8 cellular contexts compared by ENCODE assay signal in genomic region chr7:6271091-6271658, GRCh38. TPM values are rescaled to one million over a fixed set of nuclear protein-coding genes. Genes with fewer than 3 reads are reported as not detected.
DNase-seq lines count a peak whose midpoint lies in the region; ATAC-seq, FAIRE-seq and TF ChIP-seq lines count a peak whose summit lies in the region.

No MANE protein-coding gene starts in this region.

- H3K79me2 ChIP-seq in Karpas-422 (ENCODE audit: low read length) = no peaks in the 10 kb centered on the region

- H3K27ac ChIP-seq in Karpas-422 (ENCODE audit: low read length) (no peak overlapping the region), WERI-Rb-1 (no peak overlapping the region), coronary artery (peak overlapping the region; percentile 71 to 96), spleen (peak overlapping the region in 4 of 8 donors; percentile 64 to 86 (median 82))

- H3K9me2 ChIP-seq in Karpas-422 (replicated peaks; ENCODE audit: insufficient read depth, low read length) = no peaks in the 10 kb centered on the region

- H3K9ac ChIP-seq in Karpas-422 (ENCODE audit: low read length) = no peak overlapping the region

- H3K27me3 ChIP-seq in Karpas-422 (ENCODE audit: low read length) (0 out of 2 replicates have a peak, but pooled peaks cover 4% of the 10 kb centered on the region), WERI-Rb-1 (ENCODE audit: insufficient read depth, low read depth, severe bottlenecking) (no peaks in the 10 kb centered on the region), spleen (replicated peaks in 1 of 7) (peaks cover 0 to 20% (median 0%) of the 10 kb centered on the region in 7 donors)

- H3K9me3 ChIP-seq in Karpas-422 (ENCODE audit: low read length) = no peaks in the 10 kb centered on the region
- no peaks in the 10 kb centered on the region for H3K9me3 ChIP-seq in WERI-Rb-1 (ENCODE audit: severe bottlenecking)
- no peaks in the 10 kb centered on the region for H3K9me3 ChIP-seq in spleen

- ATAC-seq in left colon (peak; percentile 52), GM19467 (IDR thresholded peaks at IDR 0.05; ENCODE audit: unreplicated experiment) (no peak)

- no peak for TF ChIP-seq POLR2A in spleen (IDR thresholded peaks at IDR 0.05)

- FAIRE-seq in RCC 7860 (lab: Jason Lieb, UNC) = no peak

- no peak overlapping the region for H2AFZ ChIP-seq in Karpas-422 (ENCODE audit: low read length)

- peaks cover 13% of the 10 kb centered on the region for H3K4me1 ChIP-seq in Karpas-422 (ENCODE audit: low read length)
- H3K4me1 ChIP-seq in spleen = peaks cover 6 to 36% (median 25%) of the 10 kb centered on the region in 6 donors

- intact Hi-C loops in left colon (cut with DNase I, micrococcal nuclease) (no loop called here), spleen (cut with DNase I; ENCODE audit: low total_unique reads) (no loop called here)

- WGBS in spleen, 5 donors = 3 to 7% (median 4%) methylated on average over 14 of the region's 14 CpGs

- TF ChIP-seq CTCF in WERI-Rb-1 (IDR thresholded peaks at IDR 0.05; ENCODE audit: low read depth, low read length) (no peak), coronary artery (IDR thresholded peaks at IDR 0.05) (peak; percentile 49), spleen (IDR thresholded peaks at IDR 0.05 in 8 of 11, conservative IDR thresholded peaks at IDR 0.05 in 3 of 11) (peak in 10 of 11 experiments; percentile 31 to 67 (median 56))

- H3K36me3 ChIP-seq in Karpas-422 (ENCODE audit: insufficient read depth, low read length) (no peaks in the 10 kb centered on the region), WERI-Rb-1 (no peaks in the 10 kb centered on the region), spleen (no peaks in the 10 kb centered on the region)

- peak overlapping the region; percentile 59; the same call in 1 of the 2 replicates for H3K4me3 ChIP-seq in Karpas-422 (ENCODE audit: low read length)
- peak overlapping the region; percentile 66 for H3K4me3 ChIP-seq in WERI-Rb-1 (ENCODE audit: low read depth, low read length)
- H3K4me3 ChIP-seq in coronary artery = peak overlapping the region; percentile 99
- H3K4me3 ChIP-seq in spleen = peak overlapping the region; percentile 52 to 88 (median 84)

- peak; percentile 73 for DNase-seq in Daoy (ENCODE audit: low read depth)
- peak; percentile 43 for DNase-seq in Karpas-422
- no peak for DNase-seq in WERI-Rb-1
- DNase-seq in coronary artery (ENCODE audit: low spot score) = peak; percentile 85
- DNase-seq in left colon = peak; percentile 54 to 57
- peak; percentile 80 for DNase-seq in spleen
- DNase-seq in RCC 7860 (ENCODE audit: low spot score) = no peak

- peak overlapping the region; percentile 66 for H3K4me2 ChIP-seq in Karpas-422 (ENCODE audit: low read depth, low read length, poor library complexity, severe bottlenecking)

- H4K20me1 ChIP-seq in Karpas-422 (ENCODE audit: insufficient read depth, low read depth, low read length) = peaks cover 4% of the 10 kb centered on the region; the same call in 1 of the 2 replicates

RNA-seq across cellular contexts. Expression of gene CYTH3, which starts 1.2 kb away (rescaled TPM):
- total RNA-seq in Daoy (2014; rRNA removed; shearing (Covaris generic)) = 8.4 and 10.2 TPM in 2 replicates
- 3.0 and 3.5 TPM in 2 replicates for total RNA-seq in Karpas-422 (2014; rRNA removed; shearing (Covaris generic); ENCODE audit: low replicate concordance)
- 10 to 100 TPM; 12.8 to 13.2 TPM for total RNA-seq in left colon
- total RNA-seq in spleen = 10 to 100 TPM in 6 of 7 donors, 1 to 10 TPM in 1; 9.6 to 28.1 (median 21.0) TPM
- polyA plus RNA-seq in spleen = 1 to 10 TPM; 2.5 to 4.8 (median 3.5) TPM

Comparison
In these comparisons a context has a peak if more than half of its experiments do, and no peak if none do; other contexts are left out.
1. DNase-seq: peak in Daoy (single experiment), Karpas-422 (single experiment), coronary artery (single experiment), left colon (2 of 2) and spleen (single experiment); none in WERI-Rb-1 (single experiment) and RCC 7860 (single experiment).
2. H3K27ac ChIP-seq: peak in coronary artery (2 of 2); none in Karpas-422 (single experiment) and WERI-Rb-1 (single experiment).
3. Peak in every context shown above with its lines, with median percentiles within 50 percentile points of each other: H3K4me3 ChIP-seq.